ENCODE assay signal across 25 cellular contexts in the genomic region with DNA sequence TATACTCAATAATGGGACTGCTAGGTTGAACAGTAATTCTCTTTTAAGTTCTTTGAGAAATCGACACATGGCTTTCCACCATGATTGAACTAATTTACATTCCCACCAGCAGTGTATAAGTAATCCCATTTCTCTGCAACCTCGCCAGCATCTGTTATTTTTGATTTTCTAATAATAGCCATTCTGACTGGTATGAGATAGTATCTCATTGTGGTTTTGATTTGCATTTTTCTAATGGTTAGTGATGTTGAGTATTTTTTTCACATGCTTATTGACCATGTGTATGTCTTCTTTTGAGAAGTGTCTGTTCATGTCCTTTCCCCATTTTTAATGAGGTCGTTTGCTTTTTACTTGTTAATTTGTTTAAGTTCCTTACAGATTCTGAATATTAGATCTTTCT.
DNase-seq lines count a peak whose midpoint lies in the region; ATAC-seq, FAIRE-seq and TF ChIP-seq lines count a peak whose summit lies in the region.
"Had no signal": no experiment of that assay in that cellular context is flagged by ENCODE, and none has a peak within 500 bp of the region (broad histone marks: within the 10 kb centered on the region; RNA-seq: fewer than 3 reads in every experiment).

No MANE protein-coding gene starts in this region.

- H3K27ac Mint-ChIP-seq in GM23338 (peak overlapping the region; percentile 46), WTC11 (peak overlapping the region; percentile 63; the same call in 1 of the 2 replicates)
- H3K27ac Mint-ChIP-seq: activated T-helper 2 cell treated with anti-CD3 and anti-CD28 coated beads, Interferon-gamma antibody, Interleukin-2, Interleukin-4, amounts not matched to agents 10 μg/mL and 5 μg/mL and 100 μg/mL, durations not matched to agents 14 hours and 24 hours and 36 hours; nephron progenitor cell had no signal

- DNase-seq in DMS 273 (lab: John Stamatoyannopoulos, UW; ENCODE audit: unreplicated experiment) (peak; percentile 21), DMS 273 treated with DMSO at 0.1 percent for 48 hours (lab: John Stamatoyannopoulos, UW) (no peak), GM23338 (ENCODE audit: low spot score) (no peak), WTC11 (ENCODE audit: low spot score) (no peak), myocyte (ENCODE audit: low read depth) (peak; percentile 52), D721Med (ENCODE audit: insufficient read length, low spot score) (no peak), NCI-H187 treated with DMSO at 0.1 percent for 48 hours (lab: John Stamatoyannopoulos, UW) (no peak)
- DNase-seq: amniotic stem cell; erythroblast; foreskin melanocyte; hippocampal formation; KBM-7; kidney; NCI-H1092; NCI-H2107; NCI-H526 treated with DMSO at 0.1 percent for 48 hours; nephron progenitor cell; posterior cingulate gyrus; SHP77; stimulated activated CD4-positive, alpha-beta T cell treated with anti-CD3 and anti-CD28 coated beads, Interleukin-2, amount 100 ng/mL, for 48 hours; upper lobe of right lung; WERI-Rb-1 had no signal

- H2AFZ ChIP-seq in GM23338 = no peak overlapping the region

- H3K79me2 ChIP-seq in GM23338 (replicated peaks; ENCODE audit: insufficient read depth) = peaks cover 4% of the 10 kb centered on the region; the same call in 1 of the 2 replicates

- H3K4me1 ChIP-seq in GM23338 (ENCODE audit: insufficient read depth) = peaks cover 9% of the 10 kb centered on the region; the same call in 1 of the 2 replicates

- no peaks in the 10 kb centered on the region for H3K9me3 Mint-ChIP-seq in GM23338
- H3K9me3 Mint-ChIP-seq in WTC11 = no peaks in the 10 kb centered on the region
- H3K9me3 Mint-ChIP-seq: activated T-helper 2 cell treated with anti-CD3 and anti-CD28 coated beads, Interferon-gamma antibody, Interleukin-2, Interleukin-4, amounts not matched to agents 10 μg/mL and 5 μg/mL and 100 μg/mL, durations not matched to agents 14 hours and 24 hours and 36 hours; nephron progenitor cell had no signal

- H3K4me1 Mint-ChIP-seq in GM23338 (peaks cover 32% of the 10 kb centered on the region), WTC11 (peaks cover 31% of the 10 kb centered on the region)
- H3K4me1 Mint-ChIP-seq: nephron progenitor cell had no signal

- no peaks in the 10 kb centered on the region for H3K27me3 ChIP-seq in GM23338 (ENCODE audit: insufficient read depth)
- H3K27me3 ChIP-seq: upper lobe of right lung had no signal

- CTCF ChIA-PET in WTC11 (lab: Charles Lee) = interaction anchor here (1.0 to 1.2 kb wide), 3 partner anchors 11 to 78 kb away, joined by 3 to 5 read pairs (median 3); no protein-coding TSS in a partner anchor

- H3K36me3 ChIP-seq in GM23338 (ENCODE audit: insufficient read depth) = no peaks in the 10 kb centered on the region

- H3K4me3 Mint-ChIP-seq in GM23338 (no peak overlapping the region), WTC11 (no peak overlapping the region)
- H3K4me3 Mint-ChIP-seq: nephron progenitor cell had no signal

- POLR2A ChIA-PET in WTC11 (lab: Charles Lee) = no interaction called here

- no peaks in the 10 kb centered on the region for H4K20me1 ChIP-seq in GM23338 (replicated peaks; ENCODE audit: insufficient read depth)

- no peaks in the 10 kb centered on the region for H3F3A ChIP-seq in GM23338 (replicated peaks; ENCODE audit: low read depth)

- no peak overlapping the region for H3K4me2 ChIP-seq in GM23338

- peaks cover 3% of the 10 kb centered on the region for H3K27me3 Mint-ChIP-seq in GM23338 (ENCODE audit: insufficient read depth, low read depth, poor library complexity)
- no peaks in the 10 kb centered on the region for H3K27me3 Mint-ChIP-seq in WTC11 (ENCODE audit: low read depth)

- H3K27ac ChIP-seq in GM23338 (ENCODE audit: low read depth) = no peak overlapping the region
- H3K27ac ChIP-seq: 22Rv1, upper lobe of right lung, WERI-Rb-1 had no signal

- peaks cover 2% of the 10 kb centered on the region; the same call in 1 of the 3 replicates for H3K36me3 Mint-ChIP-seq in GM23338 (ENCODE audit: low read depth)
- H3K36me3 Mint-ChIP-seq in WTC11 = peaks cover 8% of the 10 kb centered on the region

- no peak overlapping the region for H3K4me3 ChIP-seq in GM23338
- H3K4me3 ChIP-seq: upper lobe of right lung had no signal

- ATAC-seq in GM23338 = no peak
- no peak for ATAC-seq in WTC11
- ATAC-seq in GM18858 (IDR thresholded peaks at IDR 0.05; ENCODE audit: unreplicated experiment) = no peak
- ATAC-seq: upper lobe of right lung had no signal

- H3K9me2 ChIP-seq in GM23338 (ENCODE audit: insufficient read depth) = no peaks in the 10 kb centered on the region

- TF ChIP-seq CTCF in GM23338 (conservative IDR thresholded peaks at IDR 0.05; ENCODE audit: low read depth in 2 of 2) (no peak), WTC11 (IDR thresholded peaks at IDR 0.05) (no peak), D721Med (IDR thresholded peaks at IDR 0.05; ENCODE audit: insufficient read depth, missing control alignments) (no peak)

- no peak for FAIRE-seq in D721Med (lab: Jason Lieb, UNC)
- FAIRE-seq: kidney had no signal

TF ChIP-seq in GM23338, 12 proteins besides CTCF, POLR2A, EP300 and RAD21 (continues in another document):
- TF ChIP-seq ZNF114 (CRISPR knock-in tag; IDR thresholded peaks at IDR 0.05) (no peak), EZH2phosphoT487 (IDR thresholded peaks at IDR 0.05; ENCODE audit: unreplicated experiment) (no peak), ZNF331 (CRISPR knock-in tag; IDR thresholded peaks at IDR 0.05; ENCODE audit: low read depth) (no peak), JUNB (IDR thresholded peaks at IDR 0.05; ENCODE audit: unreplicated experiment) (no peak), NANOG (IDR thresholded peaks at IDR 0.05; ENCODE audit: borderline replicate concordance) (no peak)
- TF ChIP-seq, protein P1, sequence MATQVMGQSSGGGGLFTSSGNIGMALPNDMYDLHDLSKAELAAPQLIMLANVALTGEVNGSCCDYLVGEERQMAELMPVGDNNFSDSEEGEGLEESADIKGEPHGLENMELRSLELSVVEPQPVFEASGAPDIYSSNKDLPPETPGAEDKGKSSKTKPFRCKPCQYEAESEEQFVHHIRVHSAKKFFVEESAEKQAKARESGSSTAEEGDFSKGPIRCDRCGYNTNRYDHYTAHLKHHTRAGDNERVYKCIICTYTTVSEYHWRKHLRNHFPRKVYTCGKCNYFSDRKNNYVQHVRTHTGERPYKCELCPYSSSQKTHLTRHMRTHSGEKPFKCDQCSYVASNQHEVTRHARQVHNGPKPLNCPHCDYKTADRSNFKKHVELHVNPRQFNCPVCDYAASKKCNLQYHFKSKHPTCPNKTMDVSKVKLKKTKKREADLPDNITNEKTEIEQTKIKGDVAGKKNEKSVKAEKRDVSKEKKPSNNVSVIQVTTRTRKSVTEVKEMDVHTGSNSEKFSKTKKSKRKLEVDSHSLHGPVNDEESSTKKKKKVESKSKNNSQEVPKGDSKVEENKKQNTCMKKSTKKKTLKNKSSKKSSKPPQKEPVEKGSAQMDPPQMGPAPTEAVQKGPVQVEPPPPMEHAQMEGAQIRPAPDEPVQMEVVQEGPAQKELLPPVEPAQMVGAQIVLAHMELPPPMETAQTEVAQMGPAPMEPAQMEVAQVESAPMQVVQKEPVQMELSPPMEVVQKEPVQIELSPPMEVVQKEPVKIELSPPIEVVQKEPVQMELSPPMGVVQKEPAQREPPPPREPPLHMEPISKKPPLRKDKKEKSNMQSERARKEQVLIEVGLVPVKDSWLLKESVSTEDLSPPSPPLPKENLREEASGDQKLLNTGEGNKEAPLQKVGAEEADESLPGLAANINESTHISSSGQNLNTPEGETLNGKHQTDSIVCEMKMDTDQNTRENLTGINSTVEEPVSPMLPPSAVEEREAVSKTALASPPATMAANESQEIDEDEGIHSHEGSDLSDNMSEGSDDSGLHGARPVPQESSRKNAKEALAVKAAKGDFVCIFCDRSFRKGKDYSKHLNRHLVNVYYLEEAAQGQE (IDR thresholded peaks at IDR 0.05; ENCODE audit: unreplicated experiment) = no peak

TF ChIP-seq in WTC11, 78 proteins besides CTCF, POLR2A, EP300 and RAD21 (continues in another document):
- TF ChIP-seq ESRRA (CRISPR knock-in tag; IDR thresholded peaks at IDR 0.05; ENCODE audit: borderline replicate concordance) = no peak
- TF ChIP-seq OVOL2 (CRISPR knock-in tag; IDR thresholded peaks at IDR 0.05; ENCODE audit: borderline replicate concordance) = no peak
- TF ChIP-seq, protein P2, sequence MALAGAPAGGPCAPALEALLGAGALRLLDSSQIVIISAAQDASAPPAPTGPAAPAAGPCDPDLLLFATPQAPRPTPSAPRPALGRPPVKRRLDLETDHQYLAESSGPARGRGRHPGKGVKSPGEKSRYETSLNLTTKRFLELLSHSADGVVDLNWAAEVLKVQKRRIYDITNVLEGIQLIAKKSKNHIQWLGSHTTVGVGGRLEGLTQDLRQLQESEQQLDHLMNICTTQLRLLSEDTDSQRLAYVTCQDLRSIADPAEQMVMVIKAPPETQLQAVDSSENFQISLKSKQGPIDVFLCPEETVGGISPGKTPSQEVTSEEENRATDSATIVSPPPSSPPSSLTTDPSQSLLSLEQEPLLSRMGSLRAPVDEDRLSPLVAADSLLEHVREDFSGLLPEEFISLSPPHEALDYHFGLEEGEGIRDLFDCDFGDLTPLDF (CRISPR knock-in tag; IDR thresholded peaks at IDR 0.05) = no peak

Comparison
In these comparisons a context has a peak if more than half of its experiments do, and no peak if none do; other contexts are left out.
1. DNase-seq: peak in DMS 273 (single experiment) and myocyte (single experiment); none in DMS 273 treated with DMSO at 0.1 percent for 48 hours (single experiment), GM23338 (single experiment), WTC11 (single experiment), D721Med (single experiment) and NCI-H187 treated with DMSO at 0.1 percent for 48 hours (single experiment).